ENCODE assay signal across 8 cellular contexts in genomic region chr10:6050801-6051445, GRCh38. TPM values are rescaled to one million over a fixed set of nuclear protein-coding genes. Genes with fewer than 3 reads are reported as not detected.
A peak's percentile ranks its signal among the peaks of the same experiment; 100 is the strongest.
DNase-seq lines count a peak whose midpoint lies in the region; ATAC-seq and TF ChIP-seq lines count a peak whose summit lies in the region.

No MANE protein-coding gene starts in this region.

- H3K27me3 ChIP-seq in Peyer's patch (no peaks in the 10 kb centered on the region), spleen (replicated peaks in 1 of 7) (no peaks in the 10 kb centered on the region), WERI-Rb-1 (ENCODE audit: insufficient read depth, low read depth, severe bottlenecking) (peaks cover 21% of the 10 kb centered on the region)

- TF ChIP-seq POLR2A in Peyer's patch (IDR thresholded peaks at IDR 0.05) = no peak
- TF ChIP-seq POLR2A in spleen (IDR thresholded peaks at IDR 0.05) = no peak

- H3K27ac ChIP-seq in Peyer's patch (peak overlapping the region; percentile 69 to 87 (median 74)), spleen (peak overlapping the region; percentile 79 to 94 (median 85)), WERI-Rb-1 (no peak overlapping the region)

- in situ Hi-C loops in ACHN (cut with HindIII; ENCODE audit: low pct_ligation_motif_present, low pct_unique_long_range_greater_than_20kb, low sequenced_read_pairs) = no loop called here

- H3K4me1 ChIP-seq in Peyer's patch (peaks cover 7 to 25% (median 24%) of the 10 kb centered on the region in 4 donors), spleen (peaks cover 50 to 91% (median 68%) of the 10 kb centered on the region in 6 donors)

- ATAC-seq in GM18517 (IDR thresholded peaks at IDR 0.05; ENCODE audit: unreplicated experiment) = peak; percentile 75
- ATAC-seq in HG02973 (IDR thresholded peaks at IDR 0.05; ENCODE audit: unreplicated experiment) = peak; percentile 65
- peak; percentile 74 for ATAC-seq in Right ventricle myocardium superior (ENCODE audit: poor library complexity)

- WGBS in spleen, 5 donors = 1 to 2% (median 1%) methylated on average over 18 of the region's 18 CpGs

- H3K9me3 ChIP-seq in Peyer's patch = no peaks in the 10 kb centered on the region
- no peaks in the 10 kb centered on the region for H3K9me3 ChIP-seq in spleen
- H3K9me3 ChIP-seq in WERI-Rb-1 (ENCODE audit: severe bottlenecking) = no peaks in the 10 kb centered on the region

- intact Hi-C loops in Right ventricle myocardium superior (cut with DNase I) (no loop called here), spleen (cut with DNase I; ENCODE audit: low total_unique reads) (no loop called here)

- peak; percentile 64 for DNase-seq in ACHN
- peak; percentile 74 to 95 (median 92) for DNase-seq in Peyer's patch
- peak; percentile 74 for DNase-seq in activated gamma-delta T cell (lab: John Stamatoyannopoulos, UW)
- peak; percentile 70 for DNase-seq in Right ventricle myocardium superior
- peak; percentile 94 for DNase-seq in spleen
- no peak for DNase-seq in WERI-Rb-1

- H3K4me3 ChIP-seq in Peyer's patch (peak overlapping the region; percentile 23 to 47 (median 40)), spleen (peak overlapping the region; percentile 8 to 65 (median 26)), WERI-Rb-1 (ENCODE audit: low read depth, low read length) (no peak overlapping the region)

- TF ChIP-seq CTCF in Peyer's patch (IDR thresholded peaks at IDR 0.05) (peak in 4 of 6 experiments; percentile 43 to 52 (median 48)), spleen (IDR thresholded peaks at IDR 0.05 in 8 of 11, conservative IDR thresholded peaks at IDR 0.05 in 3 of 11) (peak in 9 of 11 experiments; percentile 12 to 52 (median 38)), WERI-Rb-1 (IDR thresholded peaks at IDR 0.05; ENCODE audit: low read depth, low read length) (no peak)

- no peaks in the 10 kb centered on the region for H3K36me3 ChIP-seq in Peyer's patch
- no peaks in the 10 kb centered on the region for H3K36me3 ChIP-seq in spleen
- H3K36me3 ChIP-seq in WERI-Rb-1 = no peaks in the 10 kb centered on the region

RNA-seq across cellular contexts. Expression of gene IL2RA, which starts 11.2 kb away (rescaled TPM):
- total RNA-seq in Peyer's patch (10 to 100 TPM in 1 of 4 donors, 1 to 10 TPM in 2, under 1 TPM in 1; 0.70 to 16.5 (median 1.9) TPM), Right ventricle myocardium superior (2.3 TPM), spleen (10 to 100 TPM in 5 of 7 donors, 1 to 10 TPM in 2; 3.5 to 78.7 (median 22.8) TPM)
- polyA plus RNA-seq in spleen = 1 to 10 TPM; 5.0 to 9.7 (median 5.6) TPM

RNA-seq across cellular contexts. Expression of gene RBM17, which starts 37.9 kb away (rescaled TPM):
- total RNA-seq in Peyer's patch (100 to 1,000 TPM in 2 of 4 donors, 10 to 100 TPM in 2; 66.4 to 166 (median 101) TPM), Right ventricle myocardium superior (64.3 TPM), spleen (100 to 1,000 TPM in 6 of 7 donors, 10 to 100 TPM in 1; 93.2 to 140 (median 120) TPM)
- polyA plus RNA-seq in spleen = 100 to 1,000 TPM in 1 of 3 donors, 10 to 100 TPM in 2; 63.1 to 100 (median 93.5) TPM
